Comparison of ENCODE assay signal across 29 cellular contexts in the genomic region with DNA sequence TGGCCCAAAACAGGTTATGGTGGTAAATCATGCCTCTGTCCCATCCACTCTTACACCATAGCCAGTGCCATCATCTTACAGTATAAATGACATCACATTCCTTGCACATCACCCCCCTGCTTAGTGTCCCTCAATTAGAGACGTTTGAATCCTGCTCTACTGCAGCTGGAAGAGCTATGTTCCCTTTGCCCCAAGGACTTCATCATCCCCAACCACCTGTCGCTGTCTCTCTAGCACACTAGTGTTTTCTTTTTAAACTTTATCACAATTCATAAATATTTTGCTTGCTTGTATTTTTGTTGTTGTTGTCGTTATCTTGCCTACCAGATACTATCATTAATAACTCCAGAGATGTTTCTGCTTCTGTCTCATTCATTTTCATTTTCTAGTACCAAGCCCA. TPM values are rescaled to one million over a fixed set of nuclear protein-coding genes. Genes with fewer than 3 reads are reported as not detected.
DNase-seq lines count a peak whose midpoint lies in the region; ATAC-seq, FAIRE-seq and TF ChIP-seq lines count a peak whose summit lies in the region.
"Had no signal": no experiment of that assay in that cellular context is flagged by ENCODE, and none has a peak within 500 bp of the region (broad histone marks: within the 10 kb centered on the region; RNA-seq: fewer than 3 reads in every experiment).

No MANE protein-coding gene starts in this region.

- ATAC-seq in PC-3, result no peak
- no peak for ATAC-seq in GM19463 (IDR thresholded peaks at IDR 0.05; ENCODE audit: unreplicated experiment)
- no peak for ATAC-seq in right cardiac atrium
- ATAC-seq: A549, GM12878 had no signal

- H3K4me2 ChIP-seq in PC-3 (ENCODE audit: low read length), result no peak overlapping the region
- H3K4me2 ChIP-seq: A549, BLaER1 had no signal

- POLR2A ChIA-PET in HEK293 (lab: Yijun Ruan, JAX), result no interaction called here
- POLR2A ChIA-PET in PC-3 (lab: Charles Lee; ENCODE audit: unreplicated experiment), result no interaction called here

- no peaks in the 10 kb centered on the region for H3K79me2 ChIP-seq in PC-3 (ENCODE audit: low read length)

- H3K27ac ChIP-seq in HEK293 (ENCODE audit: extremely low read depth, low read depth, low read length) (no peak overlapping the region), PC-3 (ENCODE audit: low read length) (no peak overlapping the region), right cardiac atrium (ENCODE audit: low read length) (no peak overlapping the region)
- H3K27ac ChIP-seq: 22Rv1, A549, BLaER1 had no signal

- CTCF ChIA-PET in HEK293 (lab: Yijun Ruan, JAX) (no interaction called here), PC-3 (lab: Charles Lee) (no interaction called here)

- H3F3A ChIP-seq in PC-3 (ENCODE audit: low read length, unreplicated experiment), result no peaks in the 10 kb centered on the region

- H3K36me3 ChIP-seq in HEK293 (ENCODE audit: control insufficient read depth in 2 of 2, insufficient read depth in 1 of 2, low read length in 2 of 2), result no peaks in the 10 kb centered on the region
- peaks cover 18% of the 10 kb centered on the region for H3K36me3 ChIP-seq in PC-3 (ENCODE audit: low read depth, low read length)
- H3K36me3 ChIP-seq: BE2C, BLaER1 had no signal

- TF ChIP-seq CTCF in HEK293 (tag by site-specific recombination; IDR thresholded peaks at IDR 0.05), result no peak
- TF ChIP-seq CTCF in PC-3 (conservative IDR thresholded peaks at IDR 0.05; ENCODE audit: low read depth, low read length), result no peak

- no peaks in the 10 kb centered on the region for H3K27me3 ChIP-seq in PC-3 (ENCODE audit: low read length)
- H3K27me3 ChIP-seq in right cardiac atrium (ENCODE audit: control insufficient read depth, insufficient read depth), result no peaks in the 10 kb centered on the region
- H3K27me3 ChIP-seq: BE2C, BLaER1 had no signal

- H2AFZ ChIP-seq in PC-3 (ENCODE audit: low read length), result no peak overlapping the region

- intact Hi-C loops in PC-3 (cut with micrococcal nuclease), result no loop called here
- intact Hi-C loops in right cardiac atrium (cut with DNase I), result no loop called here

- no peaks in the 10 kb centered on the region for H3K9me3 ChIP-seq in HEK293 (ENCODE audit: control insufficient read depth, insufficient read depth, low read depth, low read length)
- H3K9me3 ChIP-seq in PC-3 (ENCODE audit: low read length), result no peaks in the 10 kb centered on the region
- no peaks in the 10 kb centered on the region for H3K9me3 ChIP-seq in right cardiac atrium (ENCODE audit: control insufficient read depth, low read length)
- H3K9me3 ChIP-seq: A549, BE2C, BLaER1 had no signal

- H3K4me3 ChIP-seq in HEK293 (ENCODE audit: low read depth, low read length) (no peak overlapping the region), PC-3 (ENCODE audit: low read length) (no peak overlapping the region), right cardiac atrium (ENCODE audit: low read length) (no peak overlapping the region)
- H3K4me3 ChIP-seq: A549, BLaER1, GM12878 had no signal

- WGBS in right cardiac atrium, result 67% methylated on average over 3 of the region's 3 CpGs

- H4K20me1 ChIP-seq in PC-3 (ENCODE audit: low read length), result no peaks in the 10 kb centered on the region
- H4K20me1 ChIP-seq: BLaER1 had no signal

- peak; percentile 21 for FAIRE-seq in islet of Langerhans (lab: Jason Lieb, UNC)
- FAIRE-seq: A549, GM12878, GM12892, GM18507 had no signal

- peaks cover 6% of the 10 kb centered on the region; the same call in 1 of the 2 replicates for H3K4me1 ChIP-seq in HEK293 (ENCODE audit: control insufficient read depth, insufficient read depth, low read length)
- H3K4me1 ChIP-seq in PC-3 (ENCODE audit: insufficient read depth, low read length), result no peaks in the 10 kb centered on the region
- no peaks in the 10 kb centered on the region for H3K4me1 ChIP-seq in right cardiac atrium (ENCODE audit: control insufficient read depth, insufficient read depth, low read length)
- H3K4me1 ChIP-seq: A549, BE2C, BLaER1 had no signal

- BruUV-seq in PC-3 (replicated peaks; lab: Mats Ljungman, UMichigan), result TSS peak; percentile 1

- H3K9ac ChIP-seq in PC-3 (ENCODE audit: low read length), result no peak overlapping the region
- H3K9ac ChIP-seq: BLaER1 had no signal

- no peak for DNase-seq in PC-3
- no peak for DNase-seq in NCI-H2107 (lab: John Stamatoyannopoulos, UW)
- no peak for DNase-seq in right cardiac atrium
- DNase-seq: BE2C; C1 segment of cervical spinal cord; CD4-positive, alpha-beta memory T cell; CD4-positive, CD25-positive, alpha-beta regulatory T cell; CD8-positive, alpha-beta memory T cell; COR-L47; DMS 273 treated with DMSO at 0.1 percent for 48 hours; DMS153; DMS53; DMS79; DND-41; EL; GDM1 had no signal

- no peaks in the 10 kb centered on the region for H3K9me2 ChIP-seq in PC-3 (replicated peaks; ENCODE audit: low read length)

TF ChIP-seq in HEK293, 187 proteins besides CTCF, POLR2A, EP300 and RAD21:
- TF ChIP-seq ZBTB1 (tag by site-specific recombination; IDR thresholded peaks at IDR 0.05) (no peak), SCRT1 (tag by site-specific recombination; IDR thresholded peaks at IDR 0.05; ENCODE audit: borderline replicate concordance) (peak; percentile 85), ZFP37 (tag by site-specific recombination; IDR thresholded peaks at IDR 0.05) (no peak), ZBTB17 (tag by site-specific recombination; IDR thresholded peaks at IDR 0.05) (no peak), SCRT2 (tag by site-specific recombination; IDR thresholded peaks at IDR 0.05) (peak; percentile 89), ZNF350 (tag by site-specific recombination; IDR thresholded peaks at IDR 0.05) (no peak)
- TF ChIP-seq, protein P1, sequence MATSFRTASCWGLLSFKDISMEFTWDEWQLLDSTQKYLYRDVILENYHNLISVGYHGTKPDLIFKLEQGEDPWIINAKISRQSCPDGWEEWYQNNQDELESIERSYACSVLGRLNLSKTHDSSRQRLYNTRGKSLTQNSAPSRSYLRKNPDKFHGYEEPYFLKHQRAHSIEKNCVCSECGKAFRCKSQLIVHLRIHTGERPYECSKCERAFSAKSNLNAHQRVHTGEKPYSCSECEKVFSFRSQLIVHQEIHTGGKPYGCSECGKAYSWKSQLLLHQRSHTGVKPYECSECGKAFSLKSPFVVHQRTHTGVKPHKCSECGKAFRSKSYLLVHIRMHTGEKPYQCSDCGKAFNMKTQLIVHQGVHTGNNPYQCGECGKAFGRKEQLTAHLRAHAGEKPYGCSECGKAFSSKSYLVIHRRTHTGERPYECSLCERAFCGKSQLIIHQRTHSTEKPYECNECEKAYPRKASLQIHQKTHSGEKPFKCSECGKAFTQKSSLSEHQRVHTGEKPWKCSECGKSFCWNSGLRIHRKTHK (tag by site-specific recombination; IDR thresholded peaks at IDR 0.05), result no peak

RNA-seq across cellular contexts. Expression of a gene that starts 28.7 kb away (rescaled TPM):
- 78.0 and 144 TPM in 2 replicates for total RNA-seq in PC-3 (2014; rRNA removed)
- total RNA-seq in right cardiac atrium, result under 1 TPM in 2 of 4 donors, not detected in 2; 0.09 to 0.12 TPM
- polyA plus RNA-seq in right cardiac atrium, result 0.45 TPM
- total RNA-seq: A172; CD4-positive, alpha-beta memory T cell; CD4-positive, CD25-positive, alpha-beta regulatory T cell; CD8-positive, alpha-beta memory T cell; Daoy; G401 had no signal
- polyA plus RNA-seq: CD14-positive monocyte had no signal

Comparison
In these comparisons a context has a peak if more than half of its experiments do, and no peak if none do; other contexts are left out.
1. RNA of a gene that starts 28.7 kb away (total RNA-seq): 78.0 to 144 TPM in PC-3; 0.09 to 0.12 TPM in right cardiac atrium; every median in the first group is over 10 times any median in the second.